In the genomic region with DNA sequence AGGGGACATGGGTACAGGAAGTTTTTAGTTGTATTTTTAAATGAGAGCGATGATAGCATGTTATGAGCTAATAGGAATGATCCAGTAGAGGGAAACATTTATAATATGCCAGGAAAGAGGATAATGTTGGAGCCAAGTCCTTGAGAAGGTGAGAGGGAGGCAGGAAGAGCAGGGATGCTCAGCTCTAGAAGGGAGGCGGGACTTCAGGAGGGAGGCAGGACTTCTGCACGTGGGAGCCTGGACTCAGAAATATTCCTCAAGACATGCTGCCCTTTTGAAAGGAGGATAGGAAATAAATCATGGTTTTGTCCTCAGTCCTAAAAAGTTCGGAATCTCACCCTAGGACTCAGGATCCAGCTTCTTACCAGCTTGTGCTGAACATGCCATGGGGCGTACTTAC, we compare ENCODE assay signal across 15 cellular contexts. TPM values are rescaled to one million over a fixed set of nuclear protein-coding genes. Genes with fewer than 3 reads are reported as not detected.
DNase-seq lines count a peak whose midpoint lies in the region; ATAC-seq and TF ChIP-seq lines count a peak whose summit lies in the region.
"Had no signal": no experiment of that assay in that cellular context is flagged by ENCODE, and none has a peak within 500 bp of the region (broad histone marks: within the 10 kb centered on the region; RNA-seq: fewer than 3 reads in every experiment).

No MANE protein-coding gene starts in this region.

- peaks cover 7% of the 10 kb centered on the region for H3K36me3 Mint-ChIP-seq in activated naive CD4-positive, alpha-beta T cell treated with anti-CD3 and anti-CD28 coated beads, Interleukin-2, amount 50 U/mL, for 24 hours
- H3K36me3 Mint-ChIP-seq in activated T-helper 1 cell treated with anti-CD3 and anti-CD28 coated beads, Interleukin-12 subunit alpha, Interleukin-12 subunit beta, Interleukin-2, Interleukin-4 antibody, amounts not matched to agents 30 ng/mL and 10 ng/mL and 1 ng/mL, durations not matched to agents 14 hours and 24 hours and 36 hours (ENCODE audit: low read depth), result peaks cover 16% of the 10 kb centered on the region
- H3K36me3 Mint-ChIP-seq in naive B cell, result peaks cover 0 to 9% of the 10 kb centered on the region in 2 donors

- no peaks in the 10 kb centered on the region for H3K36me3 ChIP-seq in breast epithelium
- H3K36me3 ChIP-seq: SJCRH30, thyroid gland had no signal

- no peak overlapping the region for H3K4me3 ChIP-seq in breast epithelium
- H3K4me3 ChIP-seq: hepatocyte, SJCRH30, thyroid gland had no signal

- no peaks in the 10 kb centered on the region for H3K27me3 ChIP-seq in breast epithelium
- H3K27me3 ChIP-seq: hepatocyte, SJCRH30, thyroid gland had no signal

- no peak for DNase-seq in activated naive CD4-positive, alpha-beta T cell treated with anti-CD3 and anti-CD28 coated beads, Interleukin-2, amount 50 U/mL, for 16 hours
- no peak for DNase-seq in activated T-helper 1 cell treated with anti-CD3 and anti-CD28 coated beads, Interleukin-12 subunit alpha, Interleukin-12 subunit beta, Interleukin-2, Interleukin-4 antibody, amounts not matched to agents 30 ng/mL and 10 ng/mL and 1 ng/mL, durations not matched to agents 14 hours and 24 hours and 36 hours (ENCODE audit: low spot score)
- DNase-seq in naive B cell, result no peak
- DNase-seq in activated gamma-delta T cell treated with Interleukin-2 at 50 U/mL for 16 hours, result no peak
- DNase-seq in breast epithelium (ENCODE audit: low spot score in 2 of 2), result no peak
- no peak for DNase-seq in superior temporal gyrus (ENCODE audit: extremely low spot score)
- DNase-seq: DMS53, left colon, NCI-H446 treated with DMSO at 0.1 percent for 48 hours, SJCRH30, thyroid gland had no signal

- H3K4me1 ChIP-seq in breast epithelium, result no peaks in the 10 kb centered on the region

- no peaks in the 10 kb centered on the region for H3K9me3 ChIP-seq in breast epithelium
- H3K9me3 ChIP-seq: SJCRH30, thyroid gland had no signal

- H3K4me3 Mint-ChIP-seq in activated naive CD4-positive, alpha-beta T cell treated with anti-CD3 and anti-CD28 coated beads, Interleukin-2, amount 50 U/mL, for 24 hours, result peak overlapping the region; percentile 73
- peak overlapping the region; percentile 21 for H3K4me3 Mint-ChIP-seq in activated T-helper 1 cell treated with anti-CD3 and anti-CD28 coated beads, Interleukin-12 subunit alpha, Interleukin-12 subunit beta, Interleukin-2, Interleukin-4 antibody, amounts not matched to agents 30 ng/mL and 10 ng/mL and 1 ng/mL, durations not matched to agents 14 hours and 24 hours and 36 hours
- peak overlapping the region in 4 of 8 donors; percentile 19 to 42 (median 31) for H3K4me3 Mint-ChIP-seq in naive B cell
- H3K4me3 Mint-ChIP-seq: dendritic cell treated with granulocyte-macrophage colony-stimulating factor and Interleukin-4, amounts not matched to agents 40 ng/mL and 50 ng/mL, for 4 days had no signal

- no peak for TF ChIP-seq CTCF in breast epithelium (IDR thresholded peaks at IDR 0.05)

- intact Hi-C loops in activated T-helper 1 cell treated with anti-CD3 and anti-CD28 coated beads, Interleukin-12 subunit alpha, Interleukin-12 subunit beta, Interleukin-2, Interleukin-4 antibody, amounts not matched to agents 30 ng/mL and 10 ng/mL and 1 ng/mL, durations not matched to agents 14 hours and 24 hours and 36 hours (cut with micrococcal nuclease), result no loop called here
- intact Hi-C loops in breast epithelium (cut with DNase I; ENCODE audit: low total_unique reads), result no loop called here

- no peak for TF ChIP-seq POLR2A in breast epithelium (IDR thresholded peaks at IDR 0.05)

- H3K27me3 Mint-ChIP-seq in activated naive CD4-positive, alpha-beta T cell treated with anti-CD3 and anti-CD28 coated beads, Interleukin-2, amount 50 U/mL, for 24 hours, result no peaks in the 10 kb centered on the region
- no peaks in the 10 kb centered on the region for H3K27me3 Mint-ChIP-seq in activated T-helper 1 cell treated with anti-CD3 and anti-CD28 coated beads, Interleukin-12 subunit alpha, Interleukin-12 subunit beta, Interleukin-2, Interleukin-4 antibody, amounts not matched to agents 30 ng/mL and 10 ng/mL and 1 ng/mL, durations not matched to agents 14 hours and 24 hours and 36 hours (ENCODE audit: insufficient read depth)
- H3K27me3 Mint-ChIP-seq in naive B cell, result no peaks in the 10 kb centered on the region

- no peak overlapping the region for H3K27ac ChIP-seq in breast epithelium
- H3K27ac ChIP-seq: hepatocyte, SJCRH30, thyroid gland had no signal

- H3K27ac Mint-ChIP-seq in activated naive CD4-positive, alpha-beta T cell treated with anti-CD3 and anti-CD28 coated beads, Interleukin-2, amount 50 U/mL, for 24 hours, result peak overlapping the region; percentile 98
- peak overlapping the region; percentile 75 for H3K27ac Mint-ChIP-seq in activated T-helper 1 cell treated with anti-CD3 and anti-CD28 coated beads, Interleukin-12 subunit alpha, Interleukin-12 subunit beta, Interleukin-2, Interleukin-4 antibody, amounts not matched to agents 30 ng/mL and 10 ng/mL and 1 ng/mL, durations not matched to agents 14 hours and 24 hours and 36 hours
- peak overlapping the region in 5 of 6 donors; percentile 17 to 90 (median 69) for H3K27ac Mint-ChIP-seq in naive B cell
- H3K27ac Mint-ChIP-seq: dendritic cell treated with granulocyte-macrophage colony-stimulating factor and Interleukin-4, amounts not matched to agents 40 ng/mL and 50 ng/mL, for 4 days had no signal

- peaks cover 96% of the 10 kb centered on the region for H3K4me1 Mint-ChIP-seq in activated naive CD4-positive, alpha-beta T cell treated with anti-CD3 and anti-CD28 coated beads, Interleukin-2, amount 50 U/mL, for 24 hours
- peaks cover 95% of the 10 kb centered on the region for H3K4me1 Mint-ChIP-seq in activated T-helper 1 cell treated with anti-CD3 and anti-CD28 coated beads, Interleukin-12 subunit alpha, Interleukin-12 subunit beta, Interleukin-2, Interleukin-4 antibody, amounts not matched to agents 30 ng/mL and 10 ng/mL and 1 ng/mL, durations not matched to agents 14 hours and 24 hours and 36 hours (ENCODE audit: low read depth)
- H3K4me1 Mint-ChIP-seq in naive B cell, result peaks cover 69 to 94% (median 93%) of the 10 kb centered on the region in 3 donors

- peaks cover 11% of the 10 kb centered on the region for H3K9me3 Mint-ChIP-seq in activated naive CD4-positive, alpha-beta T cell treated with anti-CD3 and anti-CD28 coated beads, Interleukin-2, amount 50 U/mL, for 24 hours
- no peaks in the 10 kb centered on the region for H3K9me3 Mint-ChIP-seq in activated T-helper 1 cell treated with anti-CD3 and anti-CD28 coated beads, Interleukin-12 subunit alpha, Interleukin-12 subunit beta, Interleukin-2, Interleukin-4 antibody, amounts not matched to agents 30 ng/mL and 10 ng/mL and 1 ng/mL, durations not matched to agents 14 hours and 24 hours and 36 hours
- no peaks in the 10 kb centered on the region for H3K9me3 Mint-ChIP-seq in naive B cell
- H3K9me3 Mint-ChIP-seq: dendritic cell treated with granulocyte-macrophage colony-stimulating factor and Interleukin-4, amounts not matched to agents 40 ng/mL and 50 ng/mL, for 4 days had no signal

- ATAC-seq in naive B cell (ENCODE audit: low read depth in 2 of 2) (no peak), HG03135 (IDR thresholded peaks at IDR 0.05; ENCODE audit: unreplicated experiment) (no peak)

RNA-seq across cellular contexts. Expression of a gene that starts 5.9 kb away (rescaled TPM):
- total RNA-seq in activated T-helper 1 cell treated with anti-CD3 and anti-CD28 coated beads, Interleukin-12 subunit alpha, Interleukin-12 subunit beta, Interleukin-2, Interleukin-4 antibody, amounts not matched to agents 30 ng/mL and 10 ng/mL and 1 ng/mL, durations not matched to agents 14 hours and 24 hours and 36 hours, result 24.8 and 25.9 TPM in 2 replicates
- polyA plus RNA-seq in naive B cell (ENCODE audit: low read depth in 6 of 6), result 10 to 100 TPM; 19.9 to 63.5 (median 28.7) TPM
- total RNA-seq in breast epithelium, result 10 to 100 TPM; 19.9 to 21.3 (median 20.0) TPM
